In genomic region chr9:103242486-103242885, GRCh38 we compare ENCODE assay signal across 7 cellular contexts.
"Had no signal": no experiment of that assay in that cellular context is flagged by ENCODE, and none has a peak within 500 bp of the region (broad histone marks: within the 10 kb centered on the region; RNA-seq: fewer than 3 reads in every experiment).

No MANE protein-coding gene starts in this region.

- DNase-seq: IMR-90, KBM-7, KG1 had no signal

- ATAC-seq: HepG2, K562 had no signal

- H3K4me3 ChIP-seq: K562 had no signal

- H3K4me1 Mint-ChIP-seq: IgD-negative memory B cell had no signal

- H3K36me3 Mint-ChIP-seq: IgD-negative memory B cell had no signal

- H3K27me3 Mint-ChIP-seq: IgD-negative memory B cell had no signal

- H3K27ac ChIP-seq: HL-60 had no signal

- H3K4me3 Mint-ChIP-seq: IgD-negative memory B cell had no signal

- H3K27ac Mint-ChIP-seq: IgD-negative memory B cell had no signal
